ENCODE assay signal across 20 cellular contexts in the genomic region with DNA sequence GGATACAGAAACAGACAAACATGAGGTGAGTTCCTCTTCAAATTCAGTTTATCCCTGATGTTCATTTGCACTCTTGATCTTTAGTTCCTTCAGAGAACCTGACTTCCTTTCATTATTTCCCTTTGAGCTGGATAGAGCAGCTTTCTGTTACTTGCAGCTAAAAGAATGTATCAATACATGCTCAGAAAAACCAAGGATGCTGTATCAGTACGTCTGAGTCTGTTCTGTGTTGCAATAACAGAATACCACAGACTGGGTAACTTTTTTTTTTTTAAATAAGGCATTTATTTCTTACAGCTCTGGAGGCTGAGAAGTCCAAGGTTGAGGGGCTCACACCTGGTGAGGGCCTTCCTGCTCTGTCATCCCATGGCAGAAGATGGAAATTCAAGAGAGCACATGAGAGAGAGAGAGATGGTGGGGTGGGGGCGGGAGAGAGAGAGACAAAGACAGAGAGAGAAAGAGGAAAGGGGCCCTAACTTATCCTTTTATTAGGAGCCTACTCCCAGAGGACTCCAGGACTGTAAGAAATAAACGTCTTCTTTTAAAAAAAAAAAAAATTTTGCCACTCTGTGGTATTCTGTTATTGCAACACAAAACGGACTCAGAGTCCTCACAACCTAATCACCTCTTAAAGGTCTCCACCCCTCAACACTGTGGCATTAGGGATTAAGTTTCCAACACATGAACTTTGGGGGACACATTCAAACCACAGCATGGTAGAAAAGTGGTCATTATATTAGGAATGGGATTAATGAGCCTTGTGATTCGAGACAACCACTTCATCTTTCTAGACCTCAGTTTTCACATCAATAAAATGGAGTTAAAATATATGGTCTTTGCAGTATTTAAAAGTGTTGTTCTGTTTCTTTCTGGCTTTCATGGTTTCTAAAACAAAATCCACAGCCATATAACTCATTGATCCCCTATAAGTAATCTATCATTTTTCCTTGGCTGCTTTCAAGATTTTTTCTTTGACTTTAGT. TPM values are rescaled to one million over a fixed set of nuclear protein-coding genes. Genes with fewer than 3 reads are reported as not detected.
A peak's percentile ranks its signal among the peaks of the same experiment; 100 is the strongest.
DNase-seq lines count a peak whose midpoint lies in the region; ATAC-seq and TF ChIP-seq lines count a peak whose summit lies in the region.
"Had no signal": no experiment of that assay in that cellular context is flagged by ENCODE, and none has a peak within 500 bp of the region (broad histone marks: within the 10 kb centered on the region; RNA-seq: fewer than 3 reads in every experiment).

No MANE protein-coding gene starts in this region.

- H3K4me2 ChIP-seq in BLaER1, result peak overlapping the region; percentile 68

- H3K4me3 ChIP-seq in BLaER1, result no peak overlapping the region
- H3K4me3 ChIP-seq in SK-N-MC, result no peak overlapping the region
- H3K4me3 ChIP-seq in fibroblast of the aortic adventitia (ENCODE audit: low read depth, low read length), result no peak overlapping the region
- H3K4me3 ChIP-seq: dorsolateral prefrontal cortex, sigmoid colon had no signal

- H3K9ac ChIP-seq in BLaER1, result no peak overlapping the region
- H3K9ac ChIP-seq in SK-N-MC (ENCODE audit: insufficient read length), result no peak overlapping the region

- H3K36me3 ChIP-seq in BLaER1 (no peaks in the 10 kb centered on the region), SK-N-MC (ENCODE audit: insufficient read depth, low read length) (no peaks in the 10 kb centered on the region)
- H3K36me3 ChIP-seq: BE2C, sigmoid colon had no signal

- peaks cover 40% of the 10 kb centered on the region for H3K4me1 ChIP-seq in BLaER1
- H3K4me1 ChIP-seq: BE2C had no signal

- H3K27me3 ChIP-seq in BLaER1, result no peaks in the 10 kb centered on the region
- H3K27me3 ChIP-seq: BE2C, dorsolateral prefrontal cortex, sigmoid colon had no signal

- DNase-seq in LHCN-M2 (ENCODE audit: low read depth) (peak; percentile 32), SK-N-MC (ENCODE audit: low read depth, low spot score) (no peak), fibroblast of the aortic adventitia (ENCODE audit: low read depth) (peak; percentile 51), globus pallidus (ENCODE audit: low spot score) (no peak), NCI-H2029 treated with DMSO at 0.1 percent for 48 hours (lab: John Stamatoyannopoulos, UW) (no peak)
- DNase-seq in activated CD4-positive, alpha-beta T cell treated with anti-CD3 and anti-CD28 coated beads for 48 hours, result no peak
- DNase-seq: activated naive CD4-positive, alpha-beta T cell treated with anti-CD3 and anti-CD28 coated beads, Interleukin-2, amount 50 U/mL, for 16 hours; BE2C; dorsolateral prefrontal cortex; hypothalamus; left colon; NCI-H1436; NCI-H226; SHP77 treated with DMSO at 0.1 percent for 48 hours; sigmoid colon; stimulated activated CD4-positive, alpha-beta T cell treated with anti-CD3 and anti-CD28 coated beads, Interleukin-2, amount 100 ng/mL, for 24 hours; substantia nigra; T1000 had no signal

- H3K27ac ChIP-seq in BLaER1 (peak overlapping the region; percentile 39; the same call in 1 of the 2 replicates), SK-N-MC (peak overlapping the region; percentile 72)
- H3K27ac ChIP-seq: dorsolateral prefrontal cortex, sigmoid colon had no signal

- H4K20me1 ChIP-seq in BLaER1, result no peaks in the 10 kb centered on the region

- TF ChIP-seq CTCF in fibroblast of the aortic adventitia (IDR thresholded peaks at IDR 0.05; ENCODE audit: insufficient read depth, low read length), result no peak

- H3K9me3 ChIP-seq in BLaER1, result no peaks in the 10 kb centered on the region
- H3K9me3 ChIP-seq in SK-N-MC (ENCODE audit: low read depth, low read length), result no peaks in the 10 kb centered on the region
- H3K9me3 ChIP-seq: BE2C, sigmoid colon had no signal

- ATAC-seq in GM18873 (IDR thresholded peaks at IDR 0.05; ENCODE audit: low FRiP score, unreplicated experiment), result no peak
- ATAC-seq: left colon had no signal

RNA-seq across cellular contexts. Expression of gene SELENOI, which starts 18.4 kb away (rescaled TPM):
- total RNA-seq in LHCN-M2 (2014; rRNA removed) (20.8 and 21.8 TPM in 2 replicates), fibroblast of the aortic adventitia (ENCODE audit: low replicate concordance) (13.1 and 14.6 TPM in 2 replicates)
- 2.9 TPM for polyA plus RNA-seq in LHCN-M2 (2012)

RNA-seq across cellular contexts. Expression of gene ADGRF3, which starts 19.0 kb away (rescaled TPM):
- total RNA-seq in LHCN-M2 (2014; rRNA removed) (0.11 TPM in 1 of 2 replicates, not detected in the other), fibroblast of the aortic adventitia (ENCODE audit: low replicate concordance) (0.09 TPM in 1 of 2 replicates, not detected in the other)
- 0.09 TPM for polyA plus RNA-seq in LHCN-M2 (2012)

Comparison
In these comparisons a context has a peak if more than half of its experiments do, and no peak if none do; other contexts are left out.
1. DNase-seq: peak in LHCN-M2 (single experiment) and fibroblast of the aortic adventitia (single experiment); none in SK-N-MC (single experiment), globus pallidus (single experiment), NCI-H2029 treated with DMSO at 0.1 percent for 48 hours (single experiment) and activated CD4-positive, alpha-beta T cell treated with anti-CD3 and anti-CD28 coated beads for 48 hours (single experiment).